ENCODE assay signal across 16 cellular contexts in the genomic region with DNA sequence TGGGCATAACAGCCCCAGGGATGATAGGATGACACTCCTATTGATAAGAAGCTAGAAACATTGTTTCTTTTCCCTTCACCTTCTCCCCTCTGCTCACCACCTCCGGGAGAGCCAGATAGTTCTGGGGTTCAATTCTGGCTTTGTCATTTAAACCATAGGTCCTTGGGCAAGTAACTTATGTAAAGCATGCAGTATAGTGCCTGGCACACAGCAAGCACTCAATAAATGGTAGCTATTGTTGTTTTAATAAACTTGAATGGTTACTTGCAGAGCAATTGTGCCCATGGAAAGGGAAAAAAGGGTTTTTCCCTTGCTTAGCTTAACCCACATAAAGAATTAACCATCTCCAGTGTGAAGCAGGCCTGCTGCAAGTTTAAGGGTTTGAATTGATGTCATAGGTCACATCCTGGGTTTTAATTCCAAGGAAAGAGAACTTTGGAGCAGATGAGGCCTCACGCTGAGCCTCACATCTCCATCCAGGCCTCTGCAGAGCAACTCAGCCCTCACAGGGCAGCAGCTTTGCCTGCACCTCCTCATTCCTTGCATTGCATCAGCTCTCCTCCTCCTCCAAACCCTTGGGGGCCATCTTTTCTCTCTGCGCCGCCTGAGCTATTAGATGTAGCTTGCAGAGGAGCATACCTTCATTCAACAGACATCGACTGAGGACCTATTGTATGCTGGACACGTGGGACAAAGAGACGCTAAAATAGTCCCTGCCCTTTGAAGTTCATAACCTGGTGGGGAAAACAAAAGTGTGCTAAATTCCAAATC. TPM values are rescaled to one million over a fixed set of nuclear protein-coding genes. Genes with fewer than 3 reads are reported as not detected.
DNase-seq lines count a peak whose midpoint lies in the region; ATAC-seq and TF ChIP-seq lines count a peak whose summit lies in the region.
"Had no signal": no experiment of that assay in that cellular context is flagged by ENCODE, and none has a peak within 500 bp of the region (broad histone marks: within the 10 kb centered on the region; RNA-seq: fewer than 3 reads in every experiment).

No MANE protein-coding gene starts in this region.

- in situ Hi-C loops in IMR-90 (cut with MboI; ENCODE audit: low sequenced_read_pairs): loop anchor here (25.0 kb wide), 2 partner anchors 540 to 585 kb away; partner anchors contain the start of genes ATP6V0E2, KCNH2 and NOS3

- no peaks in the 10 kb centered on the region for H4K20me1 ChIP-seq in DND-41 (ENCODE audit: insufficient read depth, low read length)
- no peaks in the 10 kb centered on the region for H4K20me1 ChIP-seq in IMR-90 (ENCODE audit: insufficient read depth, low read length)
- peaks cover 20% of the 10 kb centered on the region for H4K20me1 ChIP-seq in neural progenitor cell (ENCODE audit: low read depth)

- peaks cover 5% of the 10 kb centered on the region for H3K36me3 Mint-ChIP-seq in endodermal cell (ENCODE audit: low read depth)
- peaks cover 9% of the 10 kb centered on the region for H3K36me3 Mint-ChIP-seq in neural progenitor cell
- H3K36me3 Mint-ChIP-seq in activated CD4-positive, alpha-beta memory T cell treated with anti-CD3 and anti-CD28 coated beads for 36 hours: peaks cover 3% of the 10 kb centered on the region

- peaks cover 17% of the 10 kb centered on the region for H3K9me1 ChIP-seq in IMR-90 (ENCODE audit: insufficient read depth, low read length)

- H4K8ac ChIP-seq in IMR-90 (ENCODE audit: low read depth in 2 of 2, low read length in 2 of 2): peak overlapping the region in 1 of 2 experiments; percentile 18; a peak in 1 of 4 replicates

- H3K56ac ChIP-seq in IMR-90 (ENCODE audit: extremely low read depth, insufficient read depth, low read length): no peak overlapping the region

- WGBS in IMR-90 (ENCODE audit: extremely low coverage in 2 of 2, insufficient read length in 1 of 2), 2 experiments: 57% methylated on average over 3 of the region's 7 CpGs; no CpG with 5 or more reads in 1 of the 2 experiments
- 28 to 65% methylated on average over 6 to 7 of the region's 7 CpGs for WGBS in endodermal cell (ENCODE audit: insufficient coverage in 1 of 2, insufficient read length in 1 of 2), 2 experiments

- no peak overlapping the region for H3K18ac ChIP-seq in IMR-90 (ENCODE audit: low read depth, low read length)

- H3K27me3 ChIP-seq in DND-41 (ENCODE audit: insufficient read depth, low read length, poor library complexity) (no peaks in the 10 kb centered on the region), IMR-90 (ENCODE audit: control insufficient read depth, insufficient read depth, low read length) (no peaks in the 10 kb centered on the region), endodermal cell (ENCODE audit: control insufficient read depth, insufficient read depth, low read length, poor library complexity, severe bottlenecking) (no peaks in the 10 kb centered on the region), neural progenitor cell (no peaks in the 10 kb centered on the region)
- H3K27me3 ChIP-seq: gastrocnemius medialis had no signal

- no peak for TF ChIP-seq RAD21 in IMR-90 (IDR thresholded peaks at IDR 0.05; ENCODE audit: low read length)

- H3K9ac ChIP-seq in DND-41 (ENCODE audit: low read depth, low read length) (no peak overlapping the region; the same call in 1 of the 2 replicates), IMR-90 (ENCODE audit: low read depth, low read length) (no peak overlapping the region), endodermal cell (ENCODE audit: extremely low read depth, low read length, poor library complexity, severe bottlenecking) (no peak overlapping the region), neural progenitor cell (no peak overlapping the region)

- H3K9me3 ChIP-seq in DND-41 (ENCODE audit: insufficient read depth, low read length, severe bottlenecking): no peaks in the 10 kb centered on the region
- H3K9me3 ChIP-seq in IMR-90 (ENCODE audit: control insufficient read depth, insufficient read depth, low read length): no peaks in the 10 kb centered on the region
- no peaks in the 10 kb centered on the region for H3K9me3 ChIP-seq in endodermal cell (ENCODE audit: control insufficient read depth, low read length)
- no peaks in the 10 kb centered on the region for H3K9me3 ChIP-seq in neural progenitor cell (ENCODE audit: low read depth)
- H3K9me3 ChIP-seq: gastrocnemius medialis had no signal

- H3K4ac ChIP-seq in IMR-90 (ENCODE audit: low read depth, low read length): no peak overlapping the region

- H3K27ac ChIP-seq in DND-41 (ENCODE audit: low read length): 0 out of 2 replicates have a peak overlapping the region, but pooled peaks have one; percentile 14
- H3K27ac ChIP-seq in IMR-90 (ENCODE audit: insufficient read depth, low read length): no peak overlapping the region
- peak overlapping the region; percentile 84 for H3K27ac ChIP-seq in endodermal cell (ENCODE audit: low read depth, low read length)
- H3K27ac ChIP-seq in neural progenitor cell: peak overlapping the region; percentile 68
- H3K27ac ChIP-seq: gastrocnemius medialis had no signal

- H3F3A ChIP-seq in neural progenitor cell (ENCODE audit: low read depth): peaks cover 57% of the 10 kb centered on the region

- intact Hi-C loops in IMR-90 (cut with micrococcal nuclease): no loop called here
- intact Hi-C loops in activated CD4-positive, alpha-beta memory T cell treated with anti-CD3 and anti-CD28 coated beads for 36 hours (cut with micrococcal nuclease): no loop called here

- H4K91ac ChIP-seq in IMR-90 (ENCODE audit: insufficient read depth, low read depth, low read length): peak overlapping the region; percentile 32; the same call in 1 of the 2 replicates

- H2AK9ac ChIP-seq in IMR-90 (replicated peaks; ENCODE audit: low read depth, low read length, poor library complexity): no peak overlapping the region

- BruUV-seq in IMR-90 (replicated peaks; lab: Mats Ljungman, UMichigan): no TSS peak

- H3K14ac ChIP-seq in IMR-90 (replicated peaks; ENCODE audit: low read depth, low read length): no peak overlapping the region

- H3K4me3 ChIP-seq in DND-41 (ENCODE audit: low read depth in 1 of 2, low read length in 2 of 2) (no peak overlapping the region), IMR-90 (ENCODE audit: insufficient read depth, low read depth, low read length) (no peak overlapping the region), endodermal cell (ENCODE audit: low read length) (no peak overlapping the region), neural progenitor cell (no peak overlapping the region)
- H3K4me3 ChIP-seq: gastrocnemius medialis, smooth muscle cell had no signal

- H2AK5ac ChIP-seq in IMR-90 (ENCODE audit: low read depth, low read length): no peak overlapping the region

- H2BK15ac ChIP-seq in IMR-90 (ENCODE audit: low read depth, low read length): no peak overlapping the region

- TF ChIP-seq CTCF in DND-41 (IDR thresholded peaks at IDR 0.05; ENCODE audit: borderline replicate concordance, extremely low read depth, low read length, poor library complexity, severe bottlenecking) (no peak), IMR-90 (conservative IDR thresholded peaks at IDR 0.05; ENCODE audit: low read depth, low read length) (no peak), endodermal cell (conservative IDR thresholded peaks at IDR 0.05) (no peak), neural progenitor cell (IDR thresholded peaks at IDR 0.05) (no peak)

- no peak overlapping the region for H3K23ac ChIP-seq in IMR-90 (ENCODE audit: low read depth, low read length)

- peak overlapping the region; percentile 91 for H3K27ac Mint-ChIP-seq in endodermal cell
- peak overlapping the region; percentile 95 for H3K27ac Mint-ChIP-seq in neural progenitor cell
- H3K27ac Mint-ChIP-seq in activated CD4-positive, alpha-beta memory T cell treated with anti-CD3 and anti-CD28 coated beads for 36 hours: no peak overlapping the region

- TF ChIP-seq POLR2A in IMR-90 (IDR thresholded peaks at IDR 0.05; ENCODE audit: low read depth, low read length): no peak

- H2BK120ac ChIP-seq in IMR-90 (ENCODE audit: low read depth, low read length): peak overlapping the region; percentile 23; the same call in 1 of the 2 replicates

- H2BK5ac ChIP-seq in IMR-90 (ENCODE audit: low read depth, low read length, poor library complexity, severe bottlenecking): no peak overlapping the region

- peak overlapping the region; percentile 33; the same call in 1 of the 2 replicates for H4K5ac ChIP-seq in IMR-90 (ENCODE audit: low read depth, low read length)

- dilution Hi-C loops in IMR-90 (cut with HindIII; ENCODE audit: low sequenced_read_pairs, unreplicated experiment): no loop called here

- CTCF ChIA-PET in IMR-90 (lab: Yijun Ruan, JAX): interaction anchor here (1.1 to 1.4 kb wide), 2 partner anchors 8 to 24 kb away, joined by 3 read pairs; no protein-coding TSS in a partner anchor
- CTCF ChIA-PET in activated CD4-positive, alpha-beta memory T cell treated with anti-CD3 and anti-CD28 coated beads for 36 hours (lab: Charles Lee): interaction anchor here (1.2 kb wide), 1 partner anchor 24 kb away, joined by 4 read pairs; no protein-coding TSS in a partner anchor

- H3K36me3 ChIP-seq in DND-41 (ENCODE audit: insufficient read depth, low read length): peaks cover 25% of the 10 kb centered on the region
- peaks cover 15% of the 10 kb centered on the region; the same call in 1 of the 2 replicates for H3K36me3 ChIP-seq in IMR-90 (ENCODE audit: control insufficient read depth, insufficient read depth, low read length)
- H3K36me3 ChIP-seq in endodermal cell (ENCODE audit: control insufficient read depth, insufficient read depth, low read length): no peaks in the 10 kb centered on the region
- H3K36me3 ChIP-seq in neural progenitor cell: no peaks in the 10 kb centered on the region
- H3K36me3 ChIP-seq: gastrocnemius medialis had no signal

- POLR2A ChIA-PET in IMR-90 (lab: Charles Lee; ENCODE audit: unreplicated experiment): no interaction called here
- POLR2A ChIA-PET in activated CD4-positive, alpha-beta memory T cell treated with anti-CD3 and anti-CD28 coated beads for 36 hours (lab: Charles Lee): interaction anchor here (1.2 kb wide), 1 partner anchor 33 kb away, joined by 5 read pairs; the partner anchor contains the start of gene REPIN1

- peaks cover 60% of the 10 kb centered on the region for H3K4me1 Mint-ChIP-seq in endodermal cell
- H3K4me1 Mint-ChIP-seq in neural progenitor cell: peaks cover 79% of the 10 kb centered on the region
- peaks cover 28% of the 10 kb centered on the region for H3K4me1 Mint-ChIP-seq in activated CD4-positive, alpha-beta memory T cell treated with anti-CD3 and anti-CD28 coated beads for 36 hours (ENCODE audit: low read depth)

- peaks cover 0 to 28% of the 10 kb centered on the region in 2 experiments; a peak in 3 of 4 replicates for H3K79me1 ChIP-seq in IMR-90 (ENCODE audit: low read depth in 1 of 2, low read length in 2 of 2)

- H3K9me3 Mint-ChIP-seq in endodermal cell: no peaks in the 10 kb centered on the region
- H3K9me3 Mint-ChIP-seq in neural progenitor cell: no peaks in the 10 kb centered on the region
- no peaks in the 10 kb centered on the region for H3K9me3 Mint-ChIP-seq in activated CD4-positive, alpha-beta memory T cell treated with anti-CD3 and anti-CD28 coated beads for 36 hours
- H3K9me3 Mint-ChIP-seq: activated T-cell treated with anti-CD3 and anti-CD28 coated beads, Interleukin-2, amount 50 U/mL, for 4 hours had no signal

- H3K79me2 ChIP-seq in DND-41 (ENCODE audit: insufficient read depth, low read length): peaks cover 40% of the 10 kb centered on the region
- no peaks in the 10 kb centered on the region for H3K79me2 ChIP-seq in neural progenitor cell (ENCODE audit: low read depth)

- H3K4me2 ChIP-seq in DND-41 (ENCODE audit: insufficient read depth, low read length) (no peak overlapping the region), IMR-90 (ENCODE audit: low read depth, low read length) (no peak overlapping the region), neural progenitor cell (peak overlapping the region; percentile 51)
- H3K4me2 ChIP-seq: smooth muscle cell had no signal

- H3K27me3 Mint-ChIP-seq in endodermal cell (ENCODE audit: insufficient read depth) (no peaks in the 10 kb centered on the region), neural progenitor cell (ENCODE audit: insufficient read depth, low read depth) (peaks cover 6% of the 10 kb centered on the region)
- no peaks in the 10 kb centered on the region for H3K27me3 Mint-ChIP-seq in activated CD4-positive, alpha-beta memory T cell treated with anti-CD3 and anti-CD28 coated beads for 36 hours

- ATAC-seq in DND-41 (ENCODE audit: insufficient read depth, low read depth) (no peak), IMR-90 (ENCODE audit: low read depth) (no peak), GM19452 (IDR thresholded peaks at IDR 0.05; ENCODE audit: unreplicated experiment) (no peak)
- ATAC-seq: activated T-cell treated with anti-CD3 and anti-CD28 coated beads, Interleukin-2, amount 50 U/mL, for 4 hours; gastrocnemius medialis; left lobe of liver had no signal

- H2AFZ ChIP-seq in DND-41 (ENCODE audit: low read depth, low read length): no peak overlapping the region
- H2AFZ ChIP-seq in IMR-90 (replicated peaks; ENCODE audit: low read length, poor library complexity): no peak overlapping the region
- H2AFZ ChIP-seq in neural progenitor cell (replicated peaks): no peak overlapping the region

- DNase-seq in DND-41 (no peak), IMR-90 (no peak), endodermal cell (peak; percentile 79), neural progenitor cell (ENCODE audit: low spot score) (peak; percentile 63), 8988T (no peak)
- no peak for DNase-seq in activated CD4-positive, alpha-beta memory T cell treated with anti-CD3 and anti-CD28 coated beads for 36 hours
- no peak for DNase-seq in stimulated activated CD4-positive, alpha-beta T cell treated with anti-CD3 and anti-CD28 coated beads, Interleukin-1b, Interleukin-23, amount 100 ng/mL, for 48 hours
- DNase-seq: activated T-cell treated with anti-CD3 and anti-CD28 coated beads, Interleukin-2, amount 50 U/mL, for 4 hours; COR-L47; gastrocnemius medialis; NCI-H446; nucleus accumbens; OCI-M1 had no signal

- H2BK20ac ChIP-seq in IMR-90 (ENCODE audit: low read depth, low read length): no peak overlapping the region

- no peak overlapping the region for H3K4me3 Mint-ChIP-seq in endodermal cell
- H3K4me3 Mint-ChIP-seq in neural progenitor cell: peak overlapping the region; percentile 36
- H3K4me3 Mint-ChIP-seq in activated CD4-positive, alpha-beta memory T cell treated with anti-CD3 and anti-CD28 coated beads for 36 hours: no peak overlapping the region
- H3K4me3 Mint-ChIP-seq: activated T-cell treated with anti-CD3 and anti-CD28 coated beads, Interleukin-2, amount 50 U/mL, for 4 hours had no signal

- peaks cover 35% of the 10 kb centered on the region for H3K4me1 ChIP-seq in DND-41 (ENCODE audit: insufficient read depth, low read length)
- H3K4me1 ChIP-seq in IMR-90 (ENCODE audit: control insufficient read depth, insufficient read depth, low read length): peaks cover 24% of the 10 kb centered on the region
- peaks cover 28% of the 10 kb centered on the region for H3K4me1 ChIP-seq in endodermal cell (ENCODE audit: control insufficient read depth, insufficient read depth, low read length)
- H3K4me1 ChIP-seq in neural progenitor cell: peaks cover 71% of the 10 kb centered on the region

RNA-seq across cellular contexts. Expression of gene ZNF775, which starts 22.9 kb away (rescaled TPM):
- total RNA-seq in IMR-90 (2012; rRNA removed) (1.4 TPM in 2 replicates), endodermal cell (10 to 100 TPM in 1 of 2 donors, 1 to 10 TPM in 1; 10.0 to 11.3 TPM), neural progenitor cell (ENCODE audit: low replicate concordance) (3.0 and 26.1 TPM in 2 replicates)
- polyA plus RNA-seq in IMR-90 (2012; rRNA removed): 2.6 and 4.0 TPM in 2 replicates
- 2.1 and 5.8 TPM in 2 replicates for polyA plus RNA-seq in IMR-90 (2012; cell fraction: cytosol; rRNA removed)
- polyA plus RNA-seq in IMR-90 (2012; cell fraction: nucleus; rRNA removed; ENCODE audit: low replicate concordance): 2.2 and 7.1 TPM in 2 replicates
- polyA plus RNA-seq in endodermal cell (2013, experiment 1 of 2): 18.8 TPM
- 17.2 TPM for polyA plus RNA-seq in endodermal cell (2013, experiment 2 of 2)
- total RNA-seq in activated CD4-positive, alpha-beta memory T cell treated with anti-CD3 and anti-CD28 coated beads for 36 hours: 1 to 10 TPM; 6.0 to 6.8 TPM

RNA-seq across cellular contexts. Expression of gene REPIN1, which starts 33.4 kb away (rescaled TPM):
- total RNA-seq in IMR-90 (2012; rRNA removed) (19.4 and 20.6 TPM in 2 replicates), endodermal cell (10 to 100 TPM; 85.4 to 94.4 TPM), neural progenitor cell (ENCODE audit: low replicate concordance) (18.0 and 58.9 TPM in 2 replicates)
- polyA plus RNA-seq in IMR-90 (2012; rRNA removed): 50.6 and 59.7 TPM in 2 replicates
- 56.1 and 62.3 TPM in 2 replicates for polyA plus RNA-seq in IMR-90 (2012; cell fraction: cytosol; rRNA removed)
- 76.7 and 123 TPM in 2 replicates for polyA plus RNA-seq in IMR-90 (2012; cell fraction: nucleus; rRNA removed; ENCODE audit: low replicate concordance)
- 136 TPM for polyA plus RNA-seq in endodermal cell (2013, experiment 1 of 2)
- polyA plus RNA-seq in endodermal cell (2013, experiment 2 of 2): 119 TPM
- 10 to 100 TPM; 52.3 to 56.9 TPM for total RNA-seq in activated CD4-positive, alpha-beta memory T cell treated with anti-CD3 and anti-CD28 coated beads for 36 hours

RNA-seq across cellular contexts. Expression of gene GIMAP8, which starts 48.4 kb away (rescaled TPM):
- not detected in 2 replicates for total RNA-seq in IMR-90 (2012; rRNA removed)
- not detected in 2 replicates for polyA plus RNA-seq in IMR-90 (2012; rRNA removed)
- not detected in 2 replicates for polyA plus RNA-seq in IMR-90 (2012; cell fraction: cytosol; rRNA removed)
- polyA plus RNA-seq in IMR-90 (2012; cell fraction: nucleus; rRNA removed; ENCODE audit: low replicate concordance): not detected in 2 replicates
- not detected for total RNA-seq in endodermal cell
- polyA plus RNA-seq in endodermal cell (2013, experiment 1 of 2): not detected
- not detected for polyA plus RNA-seq in endodermal cell (2013, experiment 2 of 2)
- not detected in 2 replicates for total RNA-seq in neural progenitor cell (ENCODE audit: low replicate concordance)
- 10 to 100 TPM; 11.8 TPM for total RNA-seq in activated CD4-positive, alpha-beta memory T cell treated with anti-CD3 and anti-CD28 coated beads for 36 hours
- total RNA-seq: smooth muscle cell had no signal
- polyA plus RNA-seq: smooth muscle cell had no signal

Comparison
In these comparisons a context has a peak if more than half of its experiments do, and no peak if none do; other contexts are left out.
1. DNase-seq: peak in endodermal cell (single experiment) and neural progenitor cell (single experiment); none in DND-41 (single experiment), IMR-90 (single experiment), activated CD4-positive, alpha-beta memory T cell treated with anti-CD3 and anti-CD28 coated beads for 36 hours (single experiment), stimulated activated CD4-positive, alpha-beta T cell treated with anti-CD3 and anti-CD28 coated beads, Interleukin-1b, Interleukin-23, amount 100 ng/mL, for 48 hours (single experiment) and 8988T (single experiment).
2. RNA of gene GIMAP8, which starts 48.4 kb away (total RNA-seq): 11.8 TPM in activated CD4-positive, alpha-beta memory T cell treated with anti-CD3 and anti-CD28 coated beads for 36 hours; not detected in IMR-90, not detected in endodermal cell and not detected in neural progenitor cell; every median in the first group is over 10 times any median in the second.